ENCODE assay signal across 1 cellular context in the genomic region with DNA sequence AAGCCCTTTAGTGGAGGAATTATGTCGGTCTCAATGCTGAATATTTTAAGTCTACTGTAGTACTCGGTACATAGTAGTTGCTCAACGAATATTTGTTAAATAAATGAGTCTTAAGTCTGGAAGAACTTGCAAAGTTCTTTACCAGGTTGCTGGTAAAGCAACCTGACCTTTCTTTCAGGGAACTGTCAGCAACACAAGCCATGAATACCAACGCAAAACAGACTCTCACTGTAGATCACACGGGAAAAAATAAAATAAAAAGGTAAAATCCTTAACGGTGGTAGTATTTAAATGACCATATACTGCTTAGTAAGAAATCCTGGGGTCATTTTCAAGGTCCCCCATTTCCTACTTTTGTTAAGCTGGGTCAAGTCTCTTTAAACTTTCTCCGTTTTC.
TF ChIP-seq lines count a peak whose summit lies in the region.

No MANE protein-coding gene starts in this region.

TF ChIP-seq in HCT116, 20 proteins besides CTCF, POLR2A, EP300 and RAD21 (continued from another document):
- TF ChIP-seq REST (IDR thresholded peaks at IDR 0.05; ENCODE audit: low read depth) (no peak), ZNF274 (IDR thresholded peaks at IDR 0.05; ENCODE audit: low read depth, low read length) (no peak), ZFX (IDR thresholded peaks at IDR 0.05) (no peak), MAX (IDR thresholded peaks at IDR 0.05) (no peak), ELF1 (IDR thresholded peaks at IDR 0.05; ENCODE audit: borderline replicate concordance, low read depth) (no peak), EGR1 (IDR thresholded peaks at IDR 0.05; ENCODE audit: low read depth) (no peak), JUND (IDR thresholded peaks at IDR 0.05) (no peak), SIN3A (IDR thresholded peaks at IDR 0.05; ENCODE audit: low read depth) (no peak), CBX3 (IDR thresholded peaks at IDR 0.05; ENCODE audit: low read depth) (no peak), EZH2 (IDR thresholded peaks at IDR 0.05) (no peak), FOSL1 (IDR thresholded peaks at IDR 0.05; ENCODE audit: low read depth) (no peak)
TF ChIP-seq in HCT116: peak in this region for 0.
